12 cellular contexts compared by ENCODE assay signal in genomic region chr16:74760007-74760767, GRCh38. TPM values are rescaled to one million over a fixed set of nuclear protein-coding genes. Genes with fewer than 3 reads are reported as not detected.
DNase-seq lines count a peak whose midpoint lies in the region; ATAC-seq, FAIRE-seq and TF ChIP-seq lines count a peak whose summit lies in the region.
"Had no signal": no experiment of that assay in that cellular context is flagged by ENCODE, and none has a peak within 500 bp of the region (broad histone marks: within the 10 kb centered on the region; RNA-seq: fewer than 3 reads in every experiment).

No MANE protein-coding gene starts in this region.

- no peak overlapping the region for H3K4me3 ChIP-seq in endothelial cell of umbilical vein (replicated peaks in 1 of 3; ENCODE audit: insufficient read depth in 1 of 3, low read depth in 1 of 3, low read length in 3 of 3)

- no peak for ATAC-seq in left cardiac atrium
- ATAC-seq in HG02973 (IDR thresholded peaks at IDR 0.05; ENCODE audit: unreplicated experiment): no peak
- ATAC-seq: Right ventricle myocardium inferior had no signal

- H4K20me1 ChIP-seq in endothelial cell of umbilical vein (replicated peaks; ENCODE audit: control insufficient read depth, extremely low read depth, insufficient read depth, low read length): no peaks in the 10 kb centered on the region

- H3K9me3 ChIP-seq in endothelial cell of umbilical vein (replicated peaks; ENCODE audit: control insufficient read depth, insufficient read depth, low read length): no peaks in the 10 kb centered on the region

- no peaks in the 10 kb centered on the region for H3K79me2 ChIP-seq in endothelial cell of umbilical vein (ENCODE audit: control insufficient read depth, insufficient read depth, low read length)

- CTCF ChIA-PET in endothelial cell of umbilical vein (lab: Charles Lee): no interaction called here

- peaks cover 0 to 1% of the 10 kb centered on the region in 2 experiments for H3K27me3 ChIP-seq in endothelial cell of umbilical vein (ENCODE audit: control insufficient read depth in 2 of 2, insufficient read depth in 2 of 2, low read length in 2 of 2)

- no peaks in the 10 kb centered on the region for H3K9me1 ChIP-seq in endothelial cell of umbilical vein (replicated peaks; ENCODE audit: control insufficient read depth, extremely low read depth, insufficient read depth, low read length)

- no peak for TF ChIP-seq CTCF in endothelial cell of umbilical vein (IDR thresholded peaks at IDR 0.05; ENCODE audit: extremely low read depth in 1 of 2, insufficient read depth in 1 of 2, low read depth in 1 of 2, low read length in 2 of 2)

- H3K4me1 ChIP-seq in endothelial cell of umbilical vein (ENCODE audit: control insufficient read depth, extremely low read depth, insufficient read depth, low read length): peaks cover 3% of the 10 kb centered on the region

- FAIRE-seq in endothelial cell of umbilical vein (lab: Jason Lieb, UNC): peak; percentile 50

- dilution Hi-C loops in endothelial cell of umbilical vein (cut with MboI; ENCODE audit: extremely low pct_ligation_motif_present, low sequenced_read_pairs): no loop called here

- BruUV-seq in endothelial cell of umbilical vein (replicated peaks; lab: Mats Ljungman, UMichigan): no TSS peak

- DNase-seq in cardiac septum (ENCODE audit: low spot score) (peak; percentile 47), left cardiac atrium (no peak), HK-2 (ENCODE audit: unreplicated experiment) (peak; percentile 73), endothelial cell of umbilical vein (ENCODE audit: low read depth, low spot score) (peak; percentile 37), substantia nigra (lab: John Stamatoyannopoulos, UW) (no peak), NCI-H526 treated with DMSO at 0.1 percent for 48 hours (lab: John Stamatoyannopoulos, UW) (no peak), HUDEP-2 (lab: John Stamatoyannopoulos, UW; ENCODE audit: unreplicated experiment in 76 of 76) (no peak)
- DNase-seq: activated CD4-positive, CD25-positive, alpha-beta regulatory T cell treated with anti-CD3 and anti-CD28 coated beads, Interleukin-2, amount 50 U/mL, for 72 hours; activated naive CD8-positive, alpha-beta T cell treated with anti-CD3 and anti-CD28 coated beads, Interleukin-2, amount 10 ng/mL, durations not matched to agents 7 days and 5 days; effector memory CD4-positive, alpha-beta T cell had no signal

- H3K9ac ChIP-seq in endothelial cell of umbilical vein (replicated peaks; ENCODE audit: extremely low read depth, insufficient read depth, low read length): no peak overlapping the region

- H3K27ac ChIP-seq in endothelial cell of umbilical vein (ENCODE audit: insufficient read depth, low read depth, low read length): no peak overlapping the region
- H3K27ac ChIP-seq in substantia nigra (ENCODE audit: low read depth, low read length, poor library complexity, severe bottlenecking): peak overlapping the region; percentile 64

- TF ChIP-seq POLR2A in endothelial cell of umbilical vein (IDR thresholded peaks at IDR 0.05; ENCODE audit: low read depth, low read length): no peak

- POLR2A ChIA-PET in endothelial cell of umbilical vein (lab: Charles Lee): no interaction called here

- H2AFZ ChIP-seq in endothelial cell of umbilical vein (ENCODE audit: low read depth, low read length): peak overlapping the region; percentile 15

- no peak overlapping the region for H3K4me2 ChIP-seq in endothelial cell of umbilical vein (ENCODE audit: insufficient read depth, low read length)

- intact Hi-C loops in cardiac septum (cut with DNase I) (no loop called here), left cardiac atrium (cut with DNase I) (no loop called here), endothelial cell of umbilical vein (cut with micrococcal nuclease) (no loop called here)

- no peaks in the 10 kb centered on the region for H3K36me3 ChIP-seq in endothelial cell of umbilical vein (ENCODE audit: control insufficient read depth in 2 of 2, extremely low read depth in 1 of 2, insufficient read depth in 2 of 2, low read length in 2 of 2)

TF ChIP-seq in endothelial cell of umbilical vein, 7 proteins besides CTCF, POLR2A, EP300 and RAD21:
- TF ChIP-seq MAX (IDR thresholded peaks at IDR 0.05; ENCODE audit: insufficient read depth, insufficient read length) (no peak), JUN (IDR thresholded peaks at IDR 0.05; ENCODE audit: borderline replicate concordance, insufficient read depth, insufficient read length, low read depth) (peak; percentile 44), MYC (IDR thresholded peaks at IDR 0.05; ENCODE audit: low read depth, low read length) (no peak), POLR2AphosphoS5 (IDR thresholded peaks at IDR 0.05; ENCODE audit: insufficient read depth, low read depth, low read length) (no peak), GATA2 (IDR thresholded peaks at IDR 0.05; ENCODE audit: insufficient read depth, insufficient read length, low read depth, low read length) (peak; percentile 49), FOS (IDR thresholded peaks at IDR 0.05; ENCODE audit: borderline replicate concordance, insufficient read depth, low read length) (peak; percentile 42), EZH2 (IDR thresholded peaks at IDR 0.05; ENCODE audit: borderline replicate concordance, low read depth, low read length, severe bottlenecking) (no peak)
TF ChIP-seq in endothelial cell of umbilical vein: peak in this region for 3.

RNA-seq across cellular contexts. Expression of gene FA2H, which starts 14.4 kb away (rescaled TPM):
- total RNA-seq in cardiac septum: not detected
- under 1 TPM; 0.29 to 0.31 TPM for total RNA-seq in left cardiac atrium
- not detected in 2 replicates for total RNA-seq in endothelial cell of umbilical vein
- polyA plus RNA-seq in endothelial cell of umbilical vein: not detected in 2 replicates
- polyA plus RNA-seq in endothelial cell of umbilical vein (2011; cell fraction: cytosol; rRNA removed): not detected in 2 replicates
- polyA plus RNA-seq in endothelial cell of umbilical vein (2011; cell fraction: nucleus; rRNA removed): not detected in 2 replicates
- not detected in 2 replicates for polyA plus RNA-seq in endothelial cell of umbilical vein (2012)
- not detected in 2 replicates for polyA minus RNA-seq in endothelial cell of umbilical vein
- 14.6 TPM for polyA minus RNA-seq in endothelial cell of umbilical vein (2011; cell fraction: cytosol; rRNA and poly(A)+ RNA removed)
- not detected in 2 replicates for polyA minus RNA-seq in endothelial cell of umbilical vein (2011; cell fraction: nucleus; rRNA and poly(A)+ RNA removed)
- total RNA-seq: activated naive CD8-positive, alpha-beta T cell treated with anti-CD3 and anti-CD28 coated beads, Interleukin-2, amount 10 ng/mL, durations not matched to agents 7 days and 5 days had no signal

RNA-seq across cellular contexts. Expression of gene MLKL, which starts 59.5 kb away (rescaled TPM):
- total RNA-seq in cardiac septum (4.9 TPM), left cardiac atrium (10 to 100 TPM in 1 of 2 donors, 1 to 10 TPM in 1; 5.4 to 10.6 TPM), endothelial cell of umbilical vein (24.4 and 26.5 TPM in 2 replicates)
- 7.2 and 8.1 TPM in 2 replicates for polyA plus RNA-seq in endothelial cell of umbilical vein
- polyA plus RNA-seq in endothelial cell of umbilical vein (2011; cell fraction: cytosol; rRNA removed): 13.4 and 13.9 TPM in 2 replicates
- polyA plus RNA-seq in endothelial cell of umbilical vein (2011; cell fraction: nucleus; rRNA removed): 40.6 and 46.3 TPM in 2 replicates
- 15.3 and 29.8 TPM in 2 replicates for polyA plus RNA-seq in endothelial cell of umbilical vein (2012)
- 10.0 and 10.4 TPM in 2 replicates for polyA minus RNA-seq in endothelial cell of umbilical vein
- polyA minus RNA-seq in endothelial cell of umbilical vein (2011; cell fraction: cytosol; rRNA and poly(A)+ RNA removed): 19.0 TPM
- 9.8 and 13.6 TPM in 2 replicates for polyA minus RNA-seq in endothelial cell of umbilical vein (2011; cell fraction: nucleus; rRNA and poly(A)+ RNA removed)

Comparison
In these comparisons a context has a peak if more than half of its experiments do, and no peak if none do; other contexts are left out.
1. DNase-seq: peak in cardiac septum (single experiment), HK-2 (single experiment) and endothelial cell of umbilical vein (single experiment); none in left cardiac atrium (single experiment), substantia nigra (0 of 49), NCI-H526 treated with DMSO at 0.1 percent for 48 hours (single experiment) and HUDEP-2 (0 of 76).